In the genomic region with DNA sequence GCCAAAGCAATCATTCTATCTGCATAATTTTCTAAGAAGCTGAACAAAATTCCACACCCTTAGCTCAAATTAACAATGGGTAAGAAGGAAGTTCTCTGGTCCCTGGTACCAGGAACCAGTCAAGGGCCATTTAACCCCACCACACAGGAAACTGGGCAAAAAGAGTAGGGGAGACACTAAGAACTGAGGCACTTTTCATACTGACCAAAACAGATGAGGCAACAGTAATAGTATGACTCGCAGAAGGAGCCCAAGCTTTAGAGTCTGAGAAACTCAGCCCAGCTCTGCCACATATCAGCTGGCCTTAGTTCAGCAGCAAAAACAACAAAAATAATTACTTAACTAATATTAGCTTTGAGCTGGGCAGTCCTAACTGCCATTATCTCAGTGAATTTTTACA, we compare ENCODE assay signal across 8 cellular contexts.
DNase-seq lines count a peak whose midpoint lies in the region; ATAC-seq, FAIRE-seq and TF ChIP-seq lines count a peak whose summit lies in the region.
"Had no signal": no experiment of that assay in that cellular context is flagged by ENCODE, and none has a peak within 500 bp of the region (broad histone marks: within the 10 kb centered on the region; RNA-seq: fewer than 3 reads in every experiment).

No MANE protein-coding gene starts in this region.

- FAIRE-seq in endothelial cell of umbilical vein (lab: Jason Lieb, UNC), result no peak
- no peak for FAIRE-seq in HTR-8/SVneo (lab: Jason Lieb, UNC)

- H2AFZ ChIP-seq in HCT116 (ENCODE audit: low read depth, low read length, poor library complexity, severe bottlenecking) (no peak overlapping the region), PC-9 (no peak overlapping the region), endothelial cell of umbilical vein (ENCODE audit: low read depth, low read length) (no peak overlapping the region)

- H3K4me1 Mint-ChIP-seq in stimulated activated naive B cell treated with anti-CD40 and anti-IgM and Interleukin-4, amounts not matched to agents 10 μg/mL and 1 μg/mL and 100 μg/mL, for 72 hours, result peaks cover 58 to 92% of the 10 kb centered on the region in 2 donors

- H3K9me3 ChIP-seq in HCT116 (ENCODE audit: control insufficient read depth in 1 of 2, insufficient read depth in 1 of 2, low read depth in 1 of 2, low read length in 2 of 2) (no peaks in the 10 kb centered on the region), PC-9 (ENCODE audit: insufficient read depth, low read depth) (no peaks in the 10 kb centered on the region), endothelial cell of umbilical vein (replicated peaks; ENCODE audit: control insufficient read depth, insufficient read depth, low read length) (no peaks in the 10 kb centered on the region)

- no peak overlapping the region for H3K27ac ChIP-seq in HCT116 (ENCODE audit: low read depth, low read length)
- H3K27ac ChIP-seq in PC-9, result peak overlapping the region; percentile 69
- H3K27ac ChIP-seq in endothelial cell of umbilical vein (ENCODE audit: insufficient read depth, low read depth, low read length), result no peak overlapping the region

- H3K36me3 ChIP-seq in HCT116 (ENCODE audit: control insufficient read depth in 1 of 2, insufficient read depth in 2 of 2, low read length in 2 of 2), result no peaks in the 10 kb centered on the region
- peaks cover 34% of the 10 kb centered on the region for H3K36me3 ChIP-seq in PC-9 (ENCODE audit: low read depth)
- H3K36me3 ChIP-seq in endothelial cell of umbilical vein (ENCODE audit: control insufficient read depth in 2 of 2, extremely low read depth in 1 of 2, insufficient read depth in 2 of 2, low read length in 2 of 2), result peaks cover 0 to 9% of the 10 kb centered on the region in 2 experiments

- BruUV-seq in HCT116 (replicated peaks; lab: Mats Ljungman, UMichigan), result no TSS peak
- no TSS peak for BruUV-seq in PC-9 (replicated peaks; lab: Mats Ljungman, UMichigan)
- no TSS peak for BruUV-seq in endothelial cell of umbilical vein (replicated peaks; lab: Mats Ljungman, UMichigan)

- H3F3A ChIP-seq in PC-9 (ENCODE audit: insufficient read depth, low read depth), result peaks cover 58% of the 10 kb centered on the region

- H3K9me1 ChIP-seq in endothelial cell of umbilical vein (replicated peaks; ENCODE audit: control insufficient read depth, extremely low read depth, insufficient read depth, low read length), result no peaks in the 10 kb centered on the region

- no peak overlapping the region for H3K9ac ChIP-seq in HCT116 (ENCODE audit: low read length)
- H3K9ac ChIP-seq in endothelial cell of umbilical vein (replicated peaks; ENCODE audit: extremely low read depth, insufficient read depth, low read length), result no peak overlapping the region

- TF ChIP-seq POLR2A in HCT116 (IDR thresholded peaks at IDR 0.05; ENCODE audit: borderline replicate concordance, extremely low read depth, insufficient read depth, insufficient read length) (no peak), endothelial cell of umbilical vein (IDR thresholded peaks at IDR 0.05; ENCODE audit: low read depth, low read length) (no peak)

- no peaks in the 10 kb centered on the region for H3K9me3 Mint-ChIP-seq in stimulated activated naive B cell treated with anti-CD40 and anti-IgM and Interleukin-4, amounts not matched to agents 10 μg/mL and 1 μg/mL and 100 μg/mL, for 72 hours

- no peak for DNase-seq in HCT116 (ENCODE audit: low read depth, low spot score)
- DNase-seq in PC-9, result no peak
- DNase-seq in endothelial cell of umbilical vein (ENCODE audit: low read depth, low spot score), result no peak
- no peak for DNase-seq in stimulated activated naive B cell treated with anti-CD40 and anti-IgM and Interleukin-4, amounts not matched to agents 10 μg/mL and 1 μg/mL and 100 μg/mL, for 72 hours
- no peak for DNase-seq in activated CD4-positive, CD25-positive, alpha-beta regulatory T cell treated with anti-CD3 and anti-CD28 coated beads, Interleukin-2, amount 50 U/mL, for 72 hours
- DNase-seq in HTR-8/SVneo (ENCODE audit: insufficient read length, low spot score), result no peak
- DNase-seq: Karpas-422 had no signal

- CTCF ChIA-PET in HCT116 (lab: Charles Lee), result no interaction called here
- CTCF ChIA-PET in PC-9 (lab: Charles Lee), result interaction anchor here (0.6 to 0.7 kb wide), 3 partner anchors 17 to 418 kb away, joined by 3 to 6 read pairs (median 3); no protein-coding TSS in a partner anchor
- CTCF ChIA-PET in endothelial cell of umbilical vein (lab: Charles Lee), result interaction anchor here (0.8 to 2.8 kb wide), 5 partner anchors 9 to 270 kb away, joined by 3 to 7 read pairs (median 3); no protein-coding TSS in a partner anchor

- no peak for TF ChIP-seq RAD21 in HCT116 (IDR thresholded peaks at IDR 0.05; ENCODE audit: low read depth)

- H3K4me1 ChIP-seq in HCT116 (ENCODE audit: control insufficient read depth in 1 of 2, insufficient read depth in 2 of 2, low read length in 2 of 2) (peaks cover 8 to 21% of the 10 kb centered on the region in 2 experiments), PC-9 (replicated peaks; ENCODE audit: insufficient read depth) (peaks cover 59% of the 10 kb centered on the region), endothelial cell of umbilical vein (ENCODE audit: control insufficient read depth, extremely low read depth, insufficient read depth, low read length) (peaks cover 46% of the 10 kb centered on the region)

- intact Hi-C loops in HCT116 (cut with micrococcal nuclease), result no loop called here
- intact Hi-C loops in PC-9 (cut with micrococcal nuclease; ENCODE audit: unreplicated experiment), result loop anchor here (5.0 kb wide), 1 partner anchor 34 kb away; no protein-coding TSS in a partner anchor
- intact Hi-C loops in endothelial cell of umbilical vein (cut with micrococcal nuclease), result loop anchor here (5.0 kb wide), 1 partner anchor 49 kb away; no protein-coding TSS in a partner anchor

- dilution Hi-C loops in endothelial cell of umbilical vein (cut with MboI; ENCODE audit: extremely low pct_ligation_motif_present, low sequenced_read_pairs), result no loop called here

- no peaks in the 10 kb centered on the region for H3K79me2 ChIP-seq in HCT116 (ENCODE audit: insufficient read depth, low read length)
- H3K79me2 ChIP-seq in PC-9 (ENCODE audit: low read depth), result peaks cover 100% of the 10 kb centered on the region
- H3K79me2 ChIP-seq in endothelial cell of umbilical vein (ENCODE audit: control insufficient read depth, insufficient read depth, low read length), result peaks cover 92% of the 10 kb centered on the region

- H3K9me2 ChIP-seq in HCT116 (ENCODE audit: insufficient read depth), result no peaks in the 10 kb centered on the region
- no peaks in the 10 kb centered on the region for H3K9me2 ChIP-seq in PC-9 (ENCODE audit: insufficient read depth)

- peak overlapping the region; percentile 28 for H3K27ac Mint-ChIP-seq in stimulated activated naive B cell treated with anti-CD40 and anti-IgM and Interleukin-4, amounts not matched to agents 10 μg/mL and 1 μg/mL and 100 μg/mL, for 72 hours

- H3K27me3 ChIP-seq in HCT116 (ENCODE audit: insufficient read depth, low read length) (no peaks in the 10 kb centered on the region), PC-9 (ENCODE audit: insufficient read depth, low read depth) (no peaks in the 10 kb centered on the region), endothelial cell of umbilical vein (ENCODE audit: control insufficient read depth in 2 of 2, insufficient read depth in 2 of 2, low read length in 2 of 2) (no peaks in the 10 kb centered on the region)

- RAD21 ChIA-PET in HCT116 (lab: Charles Lee; ENCODE audit: low non-redundant PET in 1 of 2, low total read pairs in 2 of 2, uncharacterized antibody in 2 of 2, unreplicated experiment in 2 of 2), result no interaction called here

- no peak for ATAC-seq in HCT116
- ATAC-seq in stimulated activated naive B cell treated with anti-CD40 and anti-IgM and Interleukin-4, amounts not matched to agents 10 μg/mL and 1 μg/mL and 100 μg/mL, for 72 hours (replicated peaks), result peak; percentile 49 to 51
- no peak for ATAC-seq in HG03175 (IDR thresholded peaks at IDR 0.05; ENCODE audit: unreplicated experiment)

- peaks cover 23 to 31% of the 10 kb centered on the region in 2 donors for H3K36me3 Mint-ChIP-seq in stimulated activated naive B cell treated with anti-CD40 and anti-IgM and Interleukin-4, amounts not matched to agents 10 μg/mL and 1 μg/mL and 100 μg/mL, for 72 hours

- H3K4me3 ChIP-seq in HCT116 (replicated peaks in 1 of 2; ENCODE audit: low read depth in 1 of 2, low read length in 2 of 2), result no peak overlapping the region
- H3K4me3 ChIP-seq in PC-9, result no peak overlapping the region
- no peak overlapping the region for H3K4me3 ChIP-seq in endothelial cell of umbilical vein (replicated peaks in 1 of 3; ENCODE audit: insufficient read depth in 1 of 3, low read depth in 1 of 3, low read length in 3 of 3)

- POLR2A ChIA-PET in HCT116 (lab: Charles Lee), result no interaction called here
- POLR2A ChIA-PET in PC-9 (lab: Charles Lee; ENCODE audit: unreplicated experiment), result interaction anchor here (0.6 to 0.7 kb wide), 3 partner anchors 41 to 406 kb away, joined by 3 to 7 read pairs (median 7); no protein-coding TSS in a partner anchor
- POLR2A ChIA-PET in endothelial cell of umbilical vein (lab: Charles Lee), result no interaction called here

- H3K4me2 ChIP-seq in HCT116 (ENCODE audit: low read length) (peak overlapping the region; percentile 61; the same call in 1 of the 2 replicates), PC-9 (peak overlapping the region; percentile 47), endothelial cell of umbilical vein (ENCODE audit: insufficient read depth, low read length) (no peak overlapping the region)

- H3K27me3 Mint-ChIP-seq in stimulated activated naive B cell treated with anti-CD40 and anti-IgM and Interleukin-4, amounts not matched to agents 10 μg/mL and 1 μg/mL and 100 μg/mL, for 72 hours, result no peaks in the 10 kb centered on the region

- no peaks in the 10 kb centered on the region for H4K20me1 ChIP-seq in HCT116 (ENCODE audit: insufficient read depth)
- peaks cover 33% of the 10 kb centered on the region for H4K20me1 ChIP-seq in PC-9 (ENCODE audit: insufficient read depth)
- peaks cover under 1% of the 10 kb centered on the region for H4K20me1 ChIP-seq in endothelial cell of umbilical vein (replicated peaks; ENCODE audit: control insufficient read depth, extremely low read depth, insufficient read depth, low read length)

- TF ChIP-seq CTCF in HCT116 (IDR thresholded peaks at IDR 0.05 in 2 of 3, conservative IDR thresholded peaks at IDR 0.05 in 1 of 3; ENCODE audit: borderline replicate concordance in 1 of 3, insufficient read depth in 1 of 3, low read depth in 2 of 3, low read length in 2 of 3) (no peak), PC-9 (conservative IDR thresholded peaks at IDR 0.05) (no peak), endothelial cell of umbilical vein (IDR thresholded peaks at IDR 0.05; ENCODE audit: extremely low read depth in 1 of 2, insufficient read depth in 1 of 2, low read depth in 1 of 2, low read length in 2 of 2) (no peak)

- H3K4me3 Mint-ChIP-seq in stimulated activated naive B cell treated with anti-CD40 and anti-IgM and Interleukin-4, amounts not matched to agents 10 μg/mL and 1 μg/mL and 100 μg/mL, for 72 hours, result no peak overlapping the region

TF ChIP-seq in HCT116, 20 proteins besides CTCF, POLR2A, EP300 and RAD21 (continues in another document):
- TF ChIP-seq SRF (IDR thresholded peaks at IDR 0.05; ENCODE audit: low read depth), result no peak
- TF ChIP-seq EZH2 (IDR thresholded peaks at IDR 0.05), result no peak

TF ChIP-seq in endothelial cell of umbilical vein, 7 proteins besides CTCF, POLR2A, EP300 and RAD21 (continues in another document):
- TF ChIP-seq EZH2 (IDR thresholded peaks at IDR 0.05; ENCODE audit: borderline replicate concordance, low read depth, low read length, severe bottlenecking) (no peak), MYC (IDR thresholded peaks at IDR 0.05; ENCODE audit: low read depth, low read length) (no peak)

Comparison
In these comparisons a context has a peak if more than half of its experiments do, and no peak if none do; other contexts are left out.
1. ATAC-seq: peak in stimulated activated naive B cell treated with anti-CD40 and anti-IgM and Interleukin-4, amounts not matched to agents 10 μg/mL and 1 μg/mL and 100 μg/mL, for 72 hours (2 of 2); none in HCT116 (single experiment) and HG03175 (single experiment).